In genomic region chr6:143543435-143543834, GRCh38 we compare ENCODE assay signal across 1 cellular context.
TF ChIP-seq lines count a peak whose summit lies in the region.

No MANE protein-coding gene starts in this region.

TF ChIP-seq in GM12878, 131 proteins besides CTCF, POLR2A, EP300 and RAD21 (continued from another document and continues in another):
- TF ChIP-seq FOXM1 (IDR thresholded peaks at IDR 0.05; ENCODE audit: low read depth, low read length) (no peak), PML (IDR thresholded peaks at IDR 0.05; ENCODE audit: low read length) (no peak), NR2C1 (IDR thresholded peaks at IDR 0.05) (no peak), SIX5 (IDR thresholded peaks at IDR 0.05; ENCODE audit: low read depth, low read length, severe bottlenecking) (no peak), BHLHE40 (IDR thresholded peaks at IDR 0.05; ENCODE audit: borderline replicate concordance in 1 of 2, low read depth in 2 of 2, low read length in 1 of 2) (no peak), CEBPZ (IDR thresholded peaks at IDR 0.05; ENCODE audit: low read depth, low read length) (no peak), ZNF622 (IDR thresholded peaks at IDR 0.05) (no peak), MTA2 (IDR thresholded peaks at IDR 0.05; ENCODE audit: low read depth) (no peak; the same call in 1 of the 2 replicates), YBX1 (IDR thresholded peaks at IDR 0.05) (no peak), ZNF24 (IDR thresholded peaks at IDR 0.05) (no peak), DPF2 (IDR thresholded peaks at IDR 0.05) (no peak), IKZF2 (IDR thresholded peaks at IDR 0.05) (peak; percentile 72 to 75; a peak in 3 of 4 replicates), SMARCA5 (IDR thresholded peaks at IDR 0.05) (no peak), MTA3 (IDR thresholded peaks at IDR 0.05; ENCODE audit: borderline replicate concordance, low read length) (0 out of 2 replicates have a peak, but pooled peaks have one; percentile 33), ATF7 (IDR thresholded peaks at IDR 0.05; ENCODE audit: low read depth) (no peak), CHD1 (IDR thresholded peaks at IDR 0.05; ENCODE audit: low read depth, low read length) (no peak), KDM1A (IDR thresholded peaks at IDR 0.05; ENCODE audit: borderline replicate concordance) (no peak), KAT2A (conservative IDR thresholded peaks at IDR 0.05; ENCODE audit: control insufficient read depth, low read depth, low read length) (no peak), BMI1 (IDR thresholded peaks at IDR 0.05; ENCODE audit: borderline replicate concordance) (no peak), SUPT20H (IDR thresholded peaks at IDR 0.05; ENCODE audit: borderline replicate concordance, control insufficient read depth, low read depth, low read length) (no peak), IKZF1 (conservative IDR thresholded peaks at IDR 0.05) (peak; percentile 54; the same call in 1 of the 2 replicates), ZBTB11 (CRISPR knock-in tag; IDR thresholded peaks at IDR 0.05) (no peak), E4F1 (IDR thresholded peaks at IDR 0.05; ENCODE audit: borderline replicate concordance, partially characterized antibody) (no peak), IRF4 (IDR thresholded peaks at IDR 0.05; ENCODE audit: low read depth, low read length) (peak; percentile 72; the same call in 1 of the 2 replicates), MEF2A (IDR thresholded peaks at IDR 0.05; ENCODE audit: insufficient read depth, low read depth, low read length) (no peak), ASH2L (IDR thresholded peaks at IDR 0.05; ENCODE audit: borderline replicate concordance, low read depth) (no peak), FOS (IDR thresholded peaks at IDR 0.05; ENCODE audit: borderline replicate concordance, extremely low read depth, insufficient read length) (no peak), CHD2 (IDR thresholded peaks at IDR 0.05; ENCODE audit: borderline replicate concordance, low read depth, low read length) (no peak), SPI1 (IDR thresholded peaks at IDR 0.05; ENCODE audit: borderline replicate concordance, insufficient read depth, low read depth, low read length) (peak; percentile 89), MEF2B (IDR thresholded peaks at IDR 0.05; ENCODE audit: partially characterized antibody, poor library complexity, severe bottlenecking) (no peak), MYC (IDR thresholded peaks at IDR 0.05; ENCODE audit: insufficient read depth, insufficient read length, insufficient replicate concordance, low read length, severe bottlenecking) (no peak), WRNIP1 (IDR thresholded peaks at IDR 0.05; ENCODE audit: borderline replicate concordance, low read depth, low read length) (no peak), EED (IDR thresholded peaks at IDR 0.05; ENCODE audit: low read depth) (peak; percentile 67; the same call in 1 of the 2 replicates), ESRRA (IDR thresholded peaks at IDR 0.05; ENCODE audit: low read length) (no peak)
- TF ChIP-seq, protein P1, sequence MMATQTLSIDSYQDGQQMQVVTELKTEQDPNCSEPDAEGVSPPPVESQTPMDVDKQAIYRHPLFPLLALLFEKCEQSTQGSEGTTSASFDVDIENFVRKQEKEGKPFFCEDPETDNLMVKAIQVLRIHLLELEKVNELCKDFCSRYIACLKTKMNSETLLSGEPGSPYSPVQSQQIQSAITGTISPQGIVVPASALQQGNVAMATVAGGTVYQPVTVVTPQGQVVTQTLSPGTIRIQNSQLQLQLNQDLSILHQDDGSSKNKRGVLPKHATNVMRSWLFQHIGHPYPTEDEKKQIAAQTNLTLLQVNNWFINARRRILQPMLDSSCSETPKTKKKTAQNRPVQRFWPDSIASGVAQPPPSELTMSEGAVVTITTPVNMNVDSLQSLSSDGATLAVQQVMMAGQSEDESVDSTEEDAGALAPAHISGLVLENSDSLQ (IDR thresholded peaks at IDR 0.05): no peak
- TF ChIP-seq, protein P2, sequence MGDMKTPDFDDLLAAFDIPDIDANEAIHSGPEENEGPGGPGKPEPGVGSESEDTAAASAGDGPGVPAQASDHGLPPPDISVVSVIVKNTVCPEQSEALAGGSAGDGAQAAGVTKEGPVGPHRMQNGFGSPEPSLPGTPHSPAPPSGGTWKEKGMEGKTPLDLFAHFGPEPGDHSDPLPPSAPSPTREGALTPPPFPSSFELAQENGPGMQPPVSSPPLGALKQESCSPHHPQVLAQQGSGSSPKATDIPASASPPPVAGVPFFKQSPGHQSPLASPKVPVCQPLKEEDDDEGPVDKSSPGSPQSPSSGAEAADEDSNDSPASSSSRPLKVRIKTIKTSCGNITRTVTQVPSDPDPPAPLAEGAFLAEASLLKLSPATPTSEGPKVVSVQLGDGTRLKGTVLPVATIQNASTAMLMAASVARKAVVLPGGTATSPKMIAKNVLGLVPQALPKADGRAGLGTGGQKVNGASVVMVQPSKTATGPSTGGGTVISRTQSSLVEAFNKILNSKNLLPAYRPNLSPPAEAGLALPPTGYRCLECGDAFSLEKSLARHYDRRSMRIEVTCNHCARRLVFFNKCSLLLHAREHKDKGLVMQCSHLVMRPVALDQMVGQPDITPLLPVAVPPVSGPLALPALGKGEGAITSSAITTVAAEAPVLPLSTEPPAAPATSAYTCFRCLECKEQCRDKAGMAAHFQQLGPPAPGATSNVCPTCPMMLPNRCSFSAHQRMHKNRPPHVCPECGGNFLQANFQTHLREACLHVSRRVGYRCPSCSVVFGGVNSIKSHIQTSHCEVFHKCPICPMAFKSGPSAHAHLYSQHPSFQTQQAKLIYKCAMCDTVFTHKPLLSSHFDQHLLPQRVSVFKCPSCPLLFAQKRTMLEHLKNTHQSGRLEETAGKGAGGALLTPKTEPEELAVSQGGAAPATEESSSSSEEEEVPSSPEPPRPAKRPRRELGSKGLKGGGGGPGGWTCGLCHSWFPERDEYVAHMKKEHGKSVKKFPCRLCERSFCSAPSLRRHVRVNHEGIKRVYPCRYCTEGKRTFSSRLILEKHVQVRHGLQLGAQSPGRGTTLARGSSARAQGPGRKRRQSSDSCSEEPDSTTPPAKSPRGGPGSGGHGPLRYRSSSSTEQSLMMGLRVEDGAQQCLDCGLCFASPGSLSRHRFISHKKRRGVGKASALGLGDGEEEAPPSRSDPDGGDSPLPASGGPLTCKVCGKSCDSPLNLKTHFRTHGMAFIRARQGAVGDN (IDR thresholded peaks at IDR 0.05): no peak
- TF ChIP-seq, protein P3, sequence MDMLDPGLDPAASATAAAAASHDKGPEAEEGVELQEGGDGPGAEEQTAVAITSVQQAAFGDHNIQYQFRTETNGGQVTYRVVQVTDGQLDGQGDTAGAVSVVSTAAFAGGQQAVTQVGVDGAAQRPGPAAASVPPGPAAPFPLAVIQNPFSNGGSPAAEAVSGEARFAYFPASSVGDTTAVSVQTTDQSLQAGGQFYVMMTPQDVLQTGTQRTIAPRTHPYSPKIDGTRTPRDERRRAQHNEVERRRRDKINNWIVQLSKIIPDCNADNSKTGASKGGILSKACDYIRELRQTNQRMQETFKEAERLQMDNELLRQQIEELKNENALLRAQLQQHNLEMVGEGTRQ (IDR thresholded peaks at IDR 0.05; ENCODE audit: borderline replicate concordance, low read depth, low read length): no peak
- TF ChIP-seq, protein P4, sequence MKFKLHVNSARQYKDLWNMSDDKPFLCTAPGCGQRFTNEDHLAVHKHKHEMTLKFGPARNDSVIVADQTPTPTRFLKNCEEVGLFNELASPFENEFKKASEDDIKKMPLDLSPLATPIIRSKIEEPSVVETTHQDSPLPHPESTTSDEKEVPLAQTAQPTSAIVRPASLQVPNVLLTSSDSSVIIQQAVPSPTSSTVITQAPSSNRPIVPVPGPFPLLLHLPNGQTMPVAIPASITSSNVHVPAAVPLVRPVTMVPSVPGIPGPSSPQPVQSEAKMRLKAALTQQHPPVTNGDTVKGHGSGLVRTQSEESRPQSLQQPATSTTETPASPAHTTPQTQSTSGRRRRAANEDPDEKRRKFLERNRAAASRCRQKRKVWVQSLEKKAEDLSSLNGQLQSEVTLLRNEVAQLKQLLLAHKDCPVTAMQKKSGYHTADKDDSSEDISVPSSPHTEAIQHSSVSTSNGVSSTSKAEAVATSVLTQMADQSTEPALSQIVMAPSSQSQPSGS (IDR thresholded peaks at IDR 0.05; ENCODE audit: low read length): no peak
- TF ChIP-seq, protein P5, sequence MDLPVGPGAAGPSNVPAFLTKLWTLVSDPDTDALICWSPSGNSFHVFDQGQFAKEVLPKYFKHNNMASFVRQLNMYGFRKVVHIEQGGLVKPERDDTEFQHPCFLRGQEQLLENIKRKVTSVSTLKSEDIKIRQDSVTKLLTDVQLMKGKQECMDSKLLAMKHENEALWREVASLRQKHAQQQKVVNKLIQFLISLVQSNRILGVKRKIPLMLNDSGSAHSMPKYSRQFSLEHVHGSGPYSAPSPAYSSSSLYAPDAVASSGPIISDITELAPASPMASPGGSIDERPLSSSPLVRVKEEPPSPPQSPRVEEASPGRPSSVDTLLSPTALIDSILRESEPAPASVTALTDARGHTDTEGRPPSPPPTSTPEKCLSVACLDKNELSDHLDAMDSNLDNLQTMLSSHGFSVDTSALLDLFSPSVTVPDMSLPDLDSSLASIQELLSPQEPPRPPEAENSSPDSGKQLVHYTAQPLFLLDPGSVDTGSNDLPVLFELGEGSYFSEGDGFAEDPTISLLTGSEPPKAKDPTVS (IDR thresholded peaks at IDR 0.05; ENCODE audit: low read depth, low read length): no peak
- TF ChIP-seq, protein P6, sequence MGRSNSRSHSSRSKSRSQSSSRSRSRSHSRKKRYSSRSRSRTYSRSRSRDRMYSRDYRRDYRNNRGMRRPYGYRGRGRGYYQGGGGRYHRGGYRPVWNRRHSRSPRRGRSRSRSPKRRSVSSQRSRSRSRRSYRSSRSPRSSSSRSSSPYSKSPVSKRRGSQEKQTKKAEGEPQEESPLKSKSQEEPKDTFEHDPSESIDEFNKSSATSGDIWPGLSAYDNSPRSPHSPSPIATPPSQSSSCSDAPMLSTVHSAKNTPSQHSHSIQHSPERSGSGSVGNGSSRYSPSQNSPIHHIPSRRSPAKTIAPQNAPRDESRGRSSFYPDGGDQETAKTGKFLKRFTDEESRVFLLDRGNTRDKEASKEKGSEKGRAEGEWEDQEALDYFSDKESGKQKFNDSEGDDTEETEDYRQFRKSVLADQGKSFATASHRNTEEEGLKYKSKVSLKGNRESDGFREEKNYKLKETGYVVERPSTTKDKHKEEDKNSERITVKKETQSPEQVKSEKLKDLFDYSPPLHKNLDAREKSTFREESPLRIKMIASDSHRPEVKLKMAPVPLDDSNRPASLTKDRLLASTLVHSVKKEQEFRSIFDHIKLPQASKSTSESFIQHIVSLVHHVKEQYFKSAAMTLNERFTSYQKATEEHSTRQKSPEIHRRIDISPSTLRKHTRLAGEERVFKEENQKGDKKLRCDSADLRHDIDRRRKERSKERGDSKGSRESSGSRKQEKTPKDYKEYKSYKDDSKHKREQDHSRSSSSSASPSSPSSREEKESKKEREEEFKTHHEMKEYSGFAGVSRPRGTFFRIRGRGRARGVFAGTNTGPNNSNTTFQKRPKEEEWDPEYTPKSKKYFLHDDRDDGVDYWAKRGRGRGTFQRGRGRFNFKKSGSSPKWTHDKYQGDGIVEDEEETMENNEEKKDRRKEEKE (IDR thresholded peaks at IDR 0.05): no peak
